In genomic region chr1:13730301-13730700, GRCh38 we compare ENCODE assay signal across 9 cellular contexts. TPM values are rescaled to one million over a fixed set of nuclear protein-coding genes. Genes with fewer than 3 reads are reported as not detected.
DNase-seq lines count a peak whose midpoint lies in the region; ATAC-seq lines count a peak whose summit lies in the region.
"Had no signal": no experiment of that assay in that cellular context is flagged by ENCODE, and none has a peak within 500 bp of the region (broad histone marks: within the 10 kb centered on the region; RNA-seq: fewer than 3 reads in every experiment).

No MANE protein-coding gene starts in this region.

- intact Hi-C loops in Right ventricle myocardium superior (cut with DNase I) = no loop called here

- peaks cover 0 to 13% of the 10 kb centered on the region in 2 donors for H3K36me3 Mint-ChIP-seq in activated naive CD4-positive, alpha-beta T cell treated with anti-CD3 and anti-CD28 coated beads, Interleukin-2, amount 50 U/mL, for 72 hours

- no peaks in the 10 kb centered on the region for H3K9me3 Mint-ChIP-seq in activated naive CD4-positive, alpha-beta T cell treated with anti-CD3 and anti-CD28 coated beads, Interleukin-2, amount 50 U/mL, for 72 hours

- peak overlapping the region; percentile 91 to 95 for H3K27ac Mint-ChIP-seq in activated naive CD4-positive, alpha-beta T cell treated with anti-CD3 and anti-CD28 coated beads, Interleukin-2, amount 50 U/mL, for 72 hours

- H3K4me3 ChIP-seq in skin epidermis = peak overlapping the region in 2 of 7 experiments; percentile 7 to 17

- H3K27ac ChIP-seq in skin epidermis = peak overlapping the region in 13 of 21 experiments; percentile 1 to 81 (median 59)

- no peak for DNase-seq in activated naive CD4-positive, alpha-beta T cell treated with anti-CD3 and anti-CD28 coated beads, Interleukin-2, amount 50 U/mL, for 72 hours (ENCODE audit: low spot score in 2 of 2)
- DNase-seq in Right ventricle myocardium superior = no peak
- DNase-seq in ecto neural progenitor cell (ENCODE audit: low spot score) = no peak
- DNase-seq: nucleus accumbens had no signal

- ATAC-seq in GM18867 (IDR thresholded peaks at IDR 0.05; ENCODE audit: unreplicated experiment) (peak; percentile 7), HG02970 (IDR thresholded peaks at IDR 0.05; ENCODE audit: low FRiP score, unreplicated experiment) (peak; percentile 6), HG02852 (IDR thresholded peaks at IDR 0.05; ENCODE audit: unreplicated experiment) (no peak), Right ventricle myocardium superior (ENCODE audit: poor library complexity) (no peak), HG02623 (IDR thresholded peaks at IDR 0.05; ENCODE audit: unreplicated experiment) (no peak)
- ATAC-seq in activated naive CD4-positive, alpha-beta T cell treated with anti-CD3 and anti-CD28 coated beads, Interleukin-2, amount 50 U/mL, for 72 hours = peak; percentile 0

RNA-seq across cellular contexts. Expression of gene PRDM2, which starts 30.3 kb away (rescaled TPM):
- total RNA-seq in activated naive CD4-positive, alpha-beta T cell treated with anti-CD3 and anti-CD28 coated beads, Interleukin-2, amount 50 U/mL, for 72 hours = 10 to 100 TPM; 44.0 to 64.3 TPM
- 32.9 TPM for total RNA-seq in Right ventricle myocardium superior

Comparison
In these comparisons a context has a peak if more than half of its experiments do, and no peak if none do; other contexts are left out.
1. ATAC-seq: peak in GM18867 (single experiment), HG02970 (single experiment) and activated naive CD4-positive, alpha-beta T cell treated with anti-CD3 and anti-CD28 coated beads, Interleukin-2, amount 50 U/mL, for 72 hours (2 of 2); none in HG02852 (single experiment), Right ventricle myocardium superior (single experiment) and HG02623 (single experiment).